ENCODE assay signal across 1 cellular context in the genomic region with DNA sequence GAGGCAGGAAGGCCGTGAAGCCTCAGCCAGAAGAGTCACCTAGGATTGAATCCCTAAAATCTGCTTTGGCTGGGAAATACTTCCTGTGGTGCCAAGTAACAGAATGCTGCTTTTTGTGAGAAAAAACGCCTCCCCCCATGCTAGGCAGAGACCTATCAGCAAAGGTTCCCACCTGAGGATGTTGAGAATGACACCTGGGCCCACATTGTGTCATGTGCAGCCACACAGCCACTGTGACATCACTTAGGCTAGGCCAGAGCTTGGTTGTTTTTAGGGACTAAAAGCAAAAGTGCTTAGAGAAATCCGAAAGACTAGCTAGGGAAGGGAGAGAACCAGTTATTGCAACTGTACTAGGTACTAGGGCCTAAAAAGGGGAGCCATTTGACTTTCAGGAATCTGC.
TF ChIP-seq lines count a peak whose summit lies in the region.

No MANE protein-coding gene starts in this region.

TF ChIP-seq in GM12891, 5 proteins besides CTCF, POLR2A, EP300 and RAD21:
- TF ChIP-seq SPI1 (IDR thresholded peaks at IDR 0.05; ENCODE audit: low read depth, low read length) (no peak), POU2F2 (IDR thresholded peaks at IDR 0.05; ENCODE audit: low read depth, low read length) (no peak), POLR2AphosphoS5 (IDR thresholded peaks at IDR 0.05; ENCODE audit: low read depth, low read length) (no peak), TAF1 (IDR thresholded peaks at IDR 0.05; ENCODE audit: low read depth, low read length) (no peak)
TF ChIP-seq in GM12891: peak in this region for 0.
